ENCODE assay signal across 7 cellular contexts in the genomic region with DNA sequence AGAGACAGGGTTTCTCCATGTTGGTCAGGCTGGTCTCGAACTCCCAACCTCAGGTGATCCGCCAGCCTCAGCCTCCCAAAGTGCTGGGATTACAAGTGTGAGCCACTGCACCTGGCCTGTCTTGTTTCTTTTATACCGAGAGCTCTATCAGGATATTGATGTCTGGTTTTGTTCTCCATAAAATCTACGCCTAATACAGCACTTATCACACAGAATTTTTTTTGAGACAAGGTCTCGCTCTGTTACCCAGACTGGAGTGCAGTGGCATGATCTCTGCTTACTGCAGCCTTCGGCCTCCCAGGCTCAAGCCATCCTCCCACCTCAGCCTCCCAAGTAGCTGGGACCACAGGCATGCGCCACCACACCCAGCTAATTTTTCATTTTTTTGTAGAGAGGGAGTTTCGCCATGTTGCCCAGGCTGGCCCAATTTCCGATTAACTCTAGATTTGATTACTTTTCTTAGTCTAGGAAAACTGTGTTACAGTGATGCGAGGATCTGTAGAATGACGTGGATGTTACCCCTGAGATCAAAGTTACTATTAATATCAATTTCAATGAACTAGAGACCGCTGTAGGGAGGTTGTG. TPM values are rescaled to one million over a fixed set of nuclear protein-coding genes. Genes with fewer than 3 reads are reported as not detected.
DNase-seq lines count a peak whose midpoint lies in the region; ATAC-seq, FAIRE-seq and TF ChIP-seq lines count a peak whose summit lies in the region.
"Not testable (repeated sequence)": the region's sequence is repeated elsewhere in the genome, so short reads cannot be mapped to it uniquely, and the experiment has no call there.
"Had no signal": no experiment of that assay in that cellular context is flagged by ENCODE, and none has a peak within 500 bp of the region (broad histone marks: within the 10 kb centered on the region; RNA-seq: fewer than 3 reads in every experiment).

No MANE protein-coding gene starts in this region.

- not testable (repeated sequence) for ATAC-seq in GM12878
- ATAC-seq in heart left ventricle, result peak in 2 of 4 donors; percentile 13 to 16

- not testable (repeated sequence) for H3F3A ChIP-seq in GM23248 (ENCODE audit: insufficient read depth); neural progenitor cell (ENCODE audit: low read depth)

- intact Hi-C loops in GM12878 (cut with micrococcal nuclease; ENCODE audit: unreplicated experiment), result not testable (repeated sequence)
- intact Hi-C loops in heart left ventricle (cut with DNase I), result loop anchor here in 6 of 10 donors (2.0 to 10.0 kb wide), 5 partner anchors 22 to 444 kb away; no protein-coding TSS in a partner anchor

- BruUV-seq in GM12878 (replicated peaks; lab: Mats Ljungman, UMichigan), result TSS peak; percentile 78

- TF ChIP-seq POLR2A in GM12878 (IDR thresholded peaks at IDR 0.05; ENCODE audit: low read depth, low read length); heart left ventricle (IDR thresholded peaks at IDR 0.05): not testable (repeated sequence)

- RAD21 ChIA-PET in GM12878 (lab: Charles Lee; ENCODE audit: unreplicated experiment), result interaction anchor here (0.6 to 2.5 kb wide), 7 partner anchors 17 to 101 kb away, joined by 3 to 7 read pairs (median 3); partner anchors contain the start of gene OXA1L

- H3K27me3 Mint-ChIP-seq in neural progenitor cell (ENCODE audit: insufficient read depth, low read depth); type B pancreatic cell: not testable (repeated sequence)

- H3K79me2 ChIP-seq in GM23248 (ENCODE audit: insufficient read depth) (peaks cover 36% of the 10 kb centered on the region), GM12878 (ENCODE audit: control insufficient read depth, insufficient read depth, low read length) (peaks cover 13% of the 10 kb centered on the region), neural progenitor cell (ENCODE audit: low read depth) (peaks cover 20% of the 10 kb centered on the region)

- H3K4me3 Mint-ChIP-seq in neural progenitor cell, result peak overlapping the region; percentile 91
- peak overlapping the region; percentile 95 for H3K4me3 Mint-ChIP-seq in type B pancreatic cell

- H3K27ac Mint-ChIP-seq in neural progenitor cell, result peak overlapping the region; percentile 97
- H3K27ac Mint-ChIP-seq in type B pancreatic cell, result peak overlapping the region; percentile 93

- H3K27me3 ChIP-seq in GM23248 (replicated peaks; ENCODE audit: insufficient read depth); SJCRH30; GM12878 (replicated peaks in 1 of 2; ENCODE audit: control insufficient read depth in 2 of 2, insufficient read depth in 2 of 2, low read length in 1 of 2); heart left ventricle; neural progenitor cell: not testable (repeated sequence)

- H3K4me2 ChIP-seq in GM23248 (ENCODE audit: unreplicated experiment) (peak overlapping the region; percentile 93), GM12878 (ENCODE audit: control insufficient read depth, insufficient read depth) (peak overlapping the region; percentile 75), neural progenitor cell (peak overlapping the region; percentile 86)

- peaks cover 11% of the 10 kb centered on the region for H3K36me3 Mint-ChIP-seq in neural progenitor cell
- H3K36me3 Mint-ChIP-seq in type B pancreatic cell, result not testable (repeated sequence)

- POLR2A ChIA-PET in GM12878 (lab: Charles Lee), result interaction anchor here (0.6 to 0.9 kb wide), 4 partner anchors 10 to 248 kb away, joined by 3 to 5 read pairs (median 4); no protein-coding TSS in a partner anchor

- TF ChIP-seq CTCF in GM12878 (IDR thresholded peaks at IDR 0.05 in 2 of 3, conservative IDR thresholded peaks at IDR 0.05 in 1 of 3; ENCODE audit: control insufficient read depth in 2 of 3, extremely low read depth in 1 of 3, insufficient read depth in 1 of 3, low read depth in 3 of 3, low read length in 3 of 3); heart left ventricle (IDR thresholded peaks at IDR 0.05); neural progenitor cell (IDR thresholded peaks at IDR 0.05); type B pancreatic cell (conservative IDR thresholded peaks at IDR 0.05): not testable (repeated sequence)

- not testable (repeated sequence) for H3K36me3 ChIP-seq in GM23248 (ENCODE audit: low read depth); GM12878 (ENCODE audit: control insufficient read depth in 2 of 2, insufficient read depth in 2 of 2, low read length in 1 of 2); neural progenitor cell
- H3K36me3 ChIP-seq in SJCRH30 (peaks cover 13% of the 10 kb centered on the region), heart left ventricle (peaks cover 0 to 22% (median 15%) of the 10 kb centered on the region in 9 donors)

- SMC1A ChIA-PET in GM12878 (lab: Charles Lee; ENCODE audit: uncharacterized antibody, unreplicated experiment), result interaction anchor here (0.7 to 4.1 kb wide), 8 partner anchors 15 to 29 kb away, joined by 3 to 20 read pairs (median 4); no protein-coding TSS in a partner anchor

- H3K27ac ChIP-seq in GM23248 (peak overlapping the region; percentile 51), SJCRH30 (peak overlapping the region; percentile 68), GM12878 (ENCODE audit: control insufficient read depth, insufficient read depth) (peak overlapping the region; percentile 41), heart left ventricle (peak overlapping the region; percentile 53 to 87 (median 80))
- H3K27ac ChIP-seq in neural progenitor cell, result not testable (repeated sequence)

- CTCF ChIA-PET in GM12878 (lab: Yijun Ruan, JAX), result interaction anchor here (1.0 to 6.4 kb wide), 5 partner anchors 10 to 154 kb away, joined by 3 to 55 read pairs (median 3); no protein-coding TSS in a partner anchor

- not testable (repeated sequence) for FAIRE-seq in GM12878 (lab: Jason Lieb, UNC)

- H3K4me1 ChIP-seq in GM23248 (ENCODE audit: insufficient read depth), result peaks cover 16% of the 10 kb centered on the region
- H3K4me1 ChIP-seq in SJCRH30, neural progenitor cell: not testable (repeated sequence)
- H3K4me1 ChIP-seq in GM12878 (ENCODE audit: control insufficient read depth, insufficient read depth, low read length), result peaks cover 18% of the 10 kb centered on the region
- peaks cover 0 to 21% (median 12%) of the 10 kb centered on the region in 12 donors for H3K4me1 ChIP-seq in heart left ventricle

- H3K9ac ChIP-seq in GM23248 (peak overlapping the region; percentile 91), GM12878 (ENCODE audit: control insufficient read depth, insufficient read depth, low read length) (peak overlapping the region; percentile 49; the same call in 1 of the 2 replicates)
- not testable (repeated sequence) for H3K9ac ChIP-seq in neural progenitor cell

- H3K9me3 ChIP-seq in GM23248 (ENCODE audit: low read depth); SJCRH30 (replicated peaks); GM12878 (replicated peaks; ENCODE audit: control insufficient read depth, insufficient read depth, low read length); heart left ventricle; neural progenitor cell (ENCODE audit: low read depth): not testable (repeated sequence)

- H3K4me3 ChIP-seq in GM23248 (peak overlapping the region; percentile 89), SJCRH30 (peak overlapping the region; percentile 87), GM12878 (peak overlapping the region; percentile 98; the same call in 1 of the 2 replicates), heart left ventricle (peak overlapping the region; percentile 66 to 93 (median 78)), neural progenitor cell (peak overlapping the region; percentile 87)

- not testable (repeated sequence) for DNase-seq in GM23248; SJCRH30; GM12878 (ENCODE audit: low read depth, low spot score); heart left ventricle; neural progenitor cell (ENCODE audit: low spot score); type B pancreatic cell (ENCODE audit: extremely low spot score, unreplicated experiment)

- H3K4me1 Mint-ChIP-seq in neural progenitor cell, result peaks cover 26% of the 10 kb centered on the region
- H3K4me1 Mint-ChIP-seq in type B pancreatic cell (ENCODE audit: unreplicated experiment), result peaks cover 18% of the 10 kb centered on the region

- TF ChIP-seq EP300 in GM12878 (IDR thresholded peaks at IDR 0.05; ENCODE audit: borderline replicate concordance in 1 of 2, control insufficient read depth in 1 of 2, low read depth in 2 of 2, low read length in 2 of 2), result not testable (repeated sequence)

- in situ Hi-C loops in GM23248 (cut with MboI); GM12878 (cut with MboI): not testable (repeated sequence)

- H4K20me1 ChIP-seq in GM23248 (ENCODE audit: insufficient read depth); GM12878 (ENCODE audit: control insufficient read depth, insufficient read depth); neural progenitor cell (ENCODE audit: low read depth): not testable (repeated sequence)

- H3K9me2 ChIP-seq in GM23248 (ENCODE audit: insufficient read depth), result not testable (repeated sequence)

- WGBS in GM23248 (ENCODE audit: low coverage in 1 of 2, low lambda C conversion rate in 2 of 2, missing lambda C conversion rate in 2 of 2), 2 experiments, result 83 to 86% methylated on average over 12 of the region's 12 CpGs
- WGBS in GM12878 (ENCODE audit: insufficient coverage, insufficient replicate concordance, low lambda C conversion rate, missing lambda C conversion rate), result 79% methylated on average over 12 of the region's 12 CpGs
- 78 to 83% (median 78%) methylated on average over 12 of the region's 12 CpGs for WGBS in heart left ventricle, 4 donors

- not testable (repeated sequence) for TF ChIP-seq RAD21 in GM12878 (IDR thresholded peaks at IDR 0.05; ENCODE audit: insufficient read depth, low read depth, low read length)

- peak overlapping the region; percentile 97 for H2AFZ ChIP-seq in GM23248
- peak overlapping the region; percentile 97 for H2AFZ ChIP-seq in GM12878 (ENCODE audit: control insufficient read depth, low read depth, low read length)
- H2AFZ ChIP-seq in neural progenitor cell (replicated peaks), result peak overlapping the region; percentile 95

- not testable (repeated sequence) for H3K9me3 Mint-ChIP-seq in neural progenitor cell, type B pancreatic cell

RNA-seq across cellular contexts. Expression of gene MRPL52, which starts 0.5 kb away (rescaled TPM):
- 44.3 and 96.6 TPM in 2 replicates for total RNA-seq in GM23248 (2014; rRNA removed; shearing (Covaris generic))
- polyA plus RNA-seq in GM23248 (2016; fragmentation: Nextera tagmentation; extraction: Ambion mirVana), result 208 and 230 TPM in 2 replicates
- total RNA-seq in SJCRH30 (2014; rRNA removed; shearing (Covaris generic)), result 65.1 and 95.5 TPM in 2 replicates
- 21.8 and 22.3 TPM in 2 replicates for total RNA-seq in GM12878 (2013; cell fraction: nucleolus; rRNA removed)
- total RNA-seq in GM12878 (2014; rRNA removed), result 102 and 143 TPM in 2 replicates
- total RNA-seq in GM12878 (2014; rRNA removed; fragmentation: Illumina TruSeq; extraction: Trizol), result 110 and 135 TPM in 2 replicates
- 193 and 208 TPM in 2 replicates for total RNA-seq in GM12878 (2021)
- polyA plus RNA-seq in GM12878 (2011; ENCODE audit: low read depth), result 136 TPM
- 62.7 and 86.1 TPM in 2 replicates for polyA plus RNA-seq in GM12878 (2011; rRNA removed)
- polyA plus RNA-seq in GM12878 (2011; cell fraction: cytosol; rRNA removed), result 51.4 and 58.7 TPM in 2 replicates
- polyA plus RNA-seq in GM12878 (2011; cell fraction: nucleus; rRNA removed), result 32.4 and 47.1 TPM in 2 replicates
- 113 and 144 TPM in 2 replicates for polyA plus RNA-seq in GM12878 (2012)
- 43.2 and 67.3 TPM in 2 replicates for polyA plus RNA-seq in GM12878 (2014; fragmentation: Illumina TruSeq; extraction: Trizol)
- 100 to 1,000 TPM in 1 of 2 experiments, 10 to 100 TPM in 1; 51.7 to 142 TPM for polyA plus RNA-seq in GM12878 (2014; fragmentation: Nextera tagmentation; extraction: Ambion mirVana)
- 172 and 212 TPM in 2 replicates for polyA plus RNA-seq in GM12878 (2014; rRNA removed)
- 100 to 1,000 TPM; 530 to 541 TPM for polyA plus RNA-seq in GM12878 (2016; fragmentation: Nextera tagmentation; extraction: Ambion mirVana)
- polyA minus RNA-seq in GM12878 (2011; rRNA and poly(A)+ RNA removed), result 9.3 and 15.1 TPM in 2 replicates
- polyA minus RNA-seq in GM12878 (2011; cell fraction: cytosol; rRNA and poly(A)+ RNA removed), result 12.3 and 22.1 TPM in 2 replicates
- polyA minus RNA-seq in GM12878 (2011; cell fraction: nucleus; rRNA and poly(A)+ RNA removed), result 7.9 and 18.8 TPM in 2 replicates
- total RNA-seq in heart left ventricle, result 100 to 1,000 TPM in 5 of 9 donors, 10 to 100 TPM in 4; 80.4 to 185 (median 107) TPM
- polyA plus RNA-seq in heart left ventricle, result 100 to 1,000 TPM in 1 of 2 donors, 10 to 100 TPM in 1; 83.4 to 177 TPM
- total RNA-seq in neural progenitor cell (ENCODE audit: low replicate concordance), result 28.1 and 71.5 TPM in 2 replicates
- 88.5 and 96.6 TPM in 2 replicates for total RNA-seq in type B pancreatic cell (ENCODE audit: low replicate concordance)

RNA-seq across cellular contexts. Expression of gene MMP14, which starts 7.2 kb away (rescaled TPM):
- 450 and 475 TPM in 2 replicates for total RNA-seq in GM23248 (2014; rRNA removed; shearing (Covaris generic))
- polyA plus RNA-seq in GM23248 (2016; fragmentation: Nextera tagmentation; extraction: Ambion mirVana) (50.1 and 50.8 TPM in 2 replicates), GM12878 (2011; rRNA removed) (0.65 and 0.91 TPM in 2 replicates), GM12878 (2014; fragmentation: Illumina TruSeq; extraction: Trizol) (0.27 and 0.56 TPM in 2 replicates), GM12878 (2014; fragmentation: Nextera tagmentation; extraction: Ambion mirVana) (not detected), GM12878 (2014; rRNA removed) (1.8 and 1.9 TPM in 2 replicates), GM12878 (2016; fragmentation: Nextera tagmentation; extraction: Ambion mirVana) (under 1 TPM; 0.32 to 0.42 TPM), heart left ventricle (10 to 100 TPM; 18.9 to 25.7 TPM)
- total RNA-seq in SJCRH30 (2014; rRNA removed; shearing (Covaris generic)), result 96.7 and 98.7 TPM in 2 replicates
- total RNA-seq in GM12878 (2013; cell fraction: nucleolus; rRNA removed), result 3.2 and 5.0 TPM in 2 replicates
- total RNA-seq in GM12878 (2014; rRNA removed) (0.38 and 0.85 TPM in 2 replicates), GM12878 (2014; rRNA removed; fragmentation: Illumina TruSeq; extraction: Trizol) (0.28 and 0.31 TPM in 2 replicates), GM12878 (2021) (1.1 and 1.8 TPM in 2 replicates), heart left ventricle (10 to 100 TPM; 14.0 to 90.6 (median 24.8) TPM), neural progenitor cell (ENCODE audit: low replicate concordance) (15.1 and 25.2 TPM in 2 replicates), type B pancreatic cell (ENCODE audit: low replicate concordance) (115 and 137 TPM in 2 replicates)
- polyA plus RNA-seq in GM12878 (2011; ENCODE audit: low read depth), result 1.2 TPM
- polyA plus RNA-seq in GM12878 (2011; cell fraction: cytosol; rRNA removed), result 1.8 and 2.0 TPM in 2 replicates
- polyA plus RNA-seq in GM12878 (2011; cell fraction: nucleus; rRNA removed), result 7.5 and 8.2 TPM in 2 replicates
- 0.46 and 0.59 TPM in 2 replicates for polyA plus RNA-seq in GM12878 (2012)
- polyA minus RNA-seq in GM12878 (2011; rRNA and poly(A)+ RNA removed), result 0.15 and 0.26 TPM in 2 replicates
- not detected in 2 replicates for polyA minus RNA-seq in GM12878 (2011; cell fraction: cytosol; rRNA and poly(A)+ RNA removed)
- polyA minus RNA-seq in GM12878 (2011; cell fraction: nucleus; rRNA and poly(A)+ RNA removed), result 0.57 and 1.1 TPM in 2 replicates

RNA-seq across cellular contexts. Expression of gene SLC7A7, which starts 13.9 kb away (rescaled TPM):
- 0.65 and 0.89 TPM in 2 replicates for total RNA-seq in GM23248 (2014; rRNA removed; shearing (Covaris generic))
- polyA plus RNA-seq in GM23248 (2016; fragmentation: Nextera tagmentation; extraction: Ambion mirVana) (0.63 and 1.7 TPM in 2 replicates), GM12878 (2011; rRNA removed) (58.6 and 79.2 TPM in 2 replicates), GM12878 (2014; fragmentation: Illumina TruSeq; extraction: Trizol) (64.3 and 65.1 TPM in 2 replicates), GM12878 (2014; fragmentation: Nextera tagmentation; extraction: Ambion mirVana) (10 to 100 TPM; 48.1 to 72.7 TPM), GM12878 (2014; rRNA removed) (53.5 and 60.2 TPM in 2 replicates), GM12878 (2016; fragmentation: Nextera tagmentation; extraction: Ambion mirVana) (10 to 100 TPM; 27.8 to 31.1 TPM), heart left ventricle (1 to 10 TPM; 1.3 to 4.0 TPM)
- total RNA-seq in SJCRH30 (2014; rRNA removed; shearing (Covaris generic)), result 46.2 and 47.8 TPM in 2 replicates
- 64.8 and 70.2 TPM in 2 replicates for total RNA-seq in GM12878 (2013; cell fraction: nucleolus; rRNA removed)
- total RNA-seq in GM12878 (2014; rRNA removed) (55.6 and 58.5 TPM in 2 replicates), GM12878 (2014; rRNA removed; fragmentation: Illumina TruSeq; extraction: Trizol) (38.5 and 39.7 TPM in 2 replicates), GM12878 (2021) (44.7 and 50.8 TPM in 2 replicates), heart left ventricle (10 to 100 TPM in 2 of 9 donors, 1 to 10 TPM in 7; 1.8 to 28.0 (median 3.8) TPM), neural progenitor cell (ENCODE audit: low replicate concordance) (2.8 and 5.6 TPM in 2 replicates), type B pancreatic cell (ENCODE audit: low replicate concordance) (9.7 and 31.6 TPM in 2 replicates)
- polyA plus RNA-seq in GM12878 (2011; ENCODE audit: low read depth), result 31.6 TPM
- 81.8 and 100 TPM in 2 replicates for polyA plus RNA-seq in GM12878 (2011; cell fraction: cytosol; rRNA removed)
- polyA plus RNA-seq in GM12878 (2011; cell fraction: nucleus; rRNA removed), result 56.1 and 60.0 TPM in 2 replicates
- polyA plus RNA-seq in GM12878 (2012), result 29.4 and 38.4 TPM in 2 replicates
- 85.9 and 88.4 TPM in 2 replicates for polyA minus RNA-seq in GM12878 (2011; rRNA and poly(A)+ RNA removed)
- polyA minus RNA-seq in GM12878 (2011; cell fraction: cytosol; rRNA and poly(A)+ RNA removed), result 18.2 and 18.3 TPM in 2 replicates
- 15.2 and 20.2 TPM in 2 replicates for polyA minus RNA-seq in GM12878 (2011; cell fraction: nucleus; rRNA and poly(A)+ RNA removed)

RNA-seq across cellular contexts. Expression of gene LRP10, which starts 42.4 kb away (rescaled TPM):
- 202 and 253 TPM in 2 replicates for total RNA-seq in GM23248 (2014; rRNA removed; shearing (Covaris generic))
- polyA plus RNA-seq in GM23248 (2016; fragmentation: Nextera tagmentation; extraction: Ambion mirVana) (159 and 161 TPM in 2 replicates), GM12878 (2011; rRNA removed) (7.9 and 20.4 TPM in 2 replicates), GM12878 (2014; fragmentation: Illumina TruSeq; extraction: Trizol) (8.3 and 24.5 TPM in 2 replicates), GM12878 (2014; fragmentation: Nextera tagmentation; extraction: Ambion mirVana) (1 to 10 TPM; 3.0 TPM), GM12878 (2014; rRNA removed) (21.4 and 23.0 TPM in 2 replicates), GM12878 (2016; fragmentation: Nextera tagmentation; extraction: Ambion mirVana) (10 to 100 TPM; 43.8 to 53.7 TPM), heart left ventricle (10 to 100 TPM; 11.0 to 99.9 TPM)
- 12.2 and 12.5 TPM in 2 replicates for total RNA-seq in SJCRH30 (2014; rRNA removed; shearing (Covaris generic))
- total RNA-seq in GM12878 (2013; cell fraction: nucleolus; rRNA removed), result 43.0 and 46.7 TPM in 2 replicates
- total RNA-seq in GM12878 (2014; rRNA removed) (16.7 and 17.8 TPM in 2 replicates), GM12878 (2014; rRNA removed; fragmentation: Illumina TruSeq; extraction: Trizol) (10.5 and 13.5 TPM in 2 replicates), GM12878 (2021) (51.5 and 56.9 TPM in 2 replicates), heart left ventricle (100 to 1,000 TPM in 3 of 9 donors, 10 to 100 TPM in 6; 47.9 to 128 (median 64.5) TPM), neural progenitor cell (ENCODE audit: low replicate concordance) (0.92 and 4.2 TPM in 2 replicates), type B pancreatic cell (ENCODE audit: low replicate concordance) (52.3 and 91.8 TPM in 2 replicates)
- 23.9 TPM for polyA plus RNA-seq in GM12878 (2011; ENCODE audit: low read depth)
- 30.1 and 31.1 TPM in 2 replicates for polyA plus RNA-seq in GM12878 (2011; cell fraction: cytosol; rRNA removed)
- polyA plus RNA-seq in GM12878 (2011; cell fraction: nucleus; rRNA removed), result 57.3 and 57.9 TPM in 2 replicates
- polyA plus RNA-seq in GM12878 (2012), result 47.1 and 60.2 TPM in 2 replicates
- polyA minus RNA-seq in GM12878 (2011; rRNA and poly(A)+ RNA removed), result 43.4 and 68.8 TPM in 2 replicates
- polyA minus RNA-seq in GM12878 (2011; cell fraction: cytosol; rRNA and poly(A)+ RNA removed), result 30.1 and 34.1 TPM in 2 replicates
- polyA minus RNA-seq in GM12878 (2011; cell fraction: nucleus; rRNA and poly(A)+ RNA removed), result 24.3 and 36.3 TPM in 2 replicates

RNA-seq across cellular contexts. Expression of gene REM2, which starts 53.9 kb away (rescaled TPM):
- 0.22 TPM in 1 of 2 replicates, not detected in the other for total RNA-seq in GM23248 (2014; rRNA removed; shearing (Covaris generic))
- polyA plus RNA-seq in GM23248 (2016; fragmentation: Nextera tagmentation; extraction: Ambion mirVana), result 0.29 TPM in 1 of 2 replicates, not detected in the other
- not detected in 2 replicates for total RNA-seq in SJCRH30 (2014; rRNA removed; shearing (Covaris generic))
- 3.3 and 4.7 TPM in 2 replicates for total RNA-seq in GM12878 (2013; cell fraction: nucleolus; rRNA removed)
- 0.87 and 1.2 TPM in 2 replicates for total RNA-seq in GM12878 (2014; rRNA removed)
- total RNA-seq in GM12878 (2014; rRNA removed; fragmentation: Illumina TruSeq; extraction: Trizol), result 0.27 and 0.37 TPM in 2 replicates
- 0.66 and 0.69 TPM in 2 replicates for total RNA-seq in GM12878 (2021)
- polyA plus RNA-seq in GM12878 (2011; ENCODE audit: low read depth), result 0.84 TPM
- 0.69 and 1.1 TPM in 2 replicates for polyA plus RNA-seq in GM12878 (2011; rRNA removed)
- 0.59 and 0.61 TPM in 2 replicates for polyA plus RNA-seq in GM12878 (2011; cell fraction: cytosol; rRNA removed)
- polyA plus RNA-seq in GM12878 (2011; cell fraction: nucleus; rRNA removed), result 1.9 and 2.3 TPM in 2 replicates
- polyA plus RNA-seq in GM12878 (2012), result 0.94 and 1.6 TPM in 2 replicates
- polyA plus RNA-seq in GM12878 (2014; fragmentation: Illumina TruSeq; extraction: Trizol), result 0.17 and 0.66 TPM in 2 replicates
- 1 to 10 TPM in 1 of 2 experiments, under 1 TPM in 1; 0.68 to 1.3 TPM for polyA plus RNA-seq in GM12878 (2014; fragmentation: Nextera tagmentation; extraction: Ambion mirVana)
- 1.3 and 1.5 TPM in 2 replicates for polyA plus RNA-seq in GM12878 (2014; rRNA removed)
- polyA plus RNA-seq in GM12878 (2016; fragmentation: Nextera tagmentation; extraction: Ambion mirVana), result 1 to 10 TPM in 1 of 2 experiments, under 1 TPM in 1; 0.97 to 1.5 TPM
- 0.88 and 1.6 TPM in 2 replicates for polyA minus RNA-seq in GM12878 (2011; rRNA and poly(A)+ RNA removed)
- polyA minus RNA-seq in GM12878 (2011; cell fraction: cytosol; rRNA and poly(A)+ RNA removed), result 0.94 TPM in 2 replicates
- polyA minus RNA-seq in GM12878 (2011; cell fraction: nucleus; rRNA and poly(A)+ RNA removed), result 2.4 and 2.8 TPM in 2 replicates
- under 1 TPM in 1 of 9 donors, not detected in 8; 0.21 TPM for total RNA-seq in heart left ventricle
- under 1 TPM in 1 of 2 donors, not detected in 1; 0.06 TPM for polyA plus RNA-seq in heart left ventricle
- 1.7 and 3.3 TPM in 2 replicates for total RNA-seq in neural progenitor cell (ENCODE audit: low replicate concordance)
- total RNA-seq in type B pancreatic cell (ENCODE audit: low replicate concordance), result 1.4 and 2.0 TPM in 2 replicates
- total RNA-seq: G401 had no signal
